ENCODE assay signal across 1 cellular context in genomic region chr10:71817831-71818268, GRCh38.
TF ChIP-seq lines count a peak whose summit lies in the region.

No MANE protein-coding gene starts in this region.

TF ChIP-seq in HepG2, 621 proteins besides CTCF, POLR2A, EP300 and RAD21:
- TF ChIP-seq RBM22 (optimal IDR thresholded peaks at IDR 0.05; ENCODE audit: low read length) (peak; percentile 3), MEIS2 (CRISPR knock-in tag; IDR thresholded peaks at IDR 0.05) (no peak), ELF1 (CRISPR knock-in tag; IDR thresholded peaks at IDR 0.05) (no peak), AGO2 (optimal IDR thresholded peaks at IDR 0.05; ENCODE audit: low read depth, low read length) (peak; percentile 62)
TF ChIP-seq in HepG2: peak in this region for 2.
